Comparison of ENCODE assay signal across 10 cellular contexts in genomic region chr1:8472668-8473067, GRCh38.
DNase-seq lines count a peak whose midpoint lies in the region; ATAC-seq and TF ChIP-seq lines count a peak whose summit lies in the region.
"Had no signal": no experiment of that assay in that cellular context is flagged by ENCODE, and none has a peak within 500 bp of the region (broad histone marks: within the 10 kb centered on the region; RNA-seq: fewer than 3 reads in every experiment).

No MANE protein-coding gene starts in this region.

- H3K4me3 ChIP-seq in osteoblast (ENCODE audit: insufficient read depth, low read length) = no peak overlapping the region
- H3K4me3 ChIP-seq: pancreas had no signal

- no peak for TF ChIP-seq CTCF in GM13976 (IDR thresholded peaks at IDR 0.05; ENCODE audit: borderline replicate concordance, control extremely low read depth, extremely low read depth, insufficient read depth, missing control alignments)
- TF ChIP-seq CTCF in osteoblast (IDR thresholded peaks at IDR 0.05; ENCODE audit: extremely low read depth, low read depth, low read length) = no peak

- H3K4me1 ChIP-seq in osteoblast (ENCODE audit: insufficient read depth, low read length) = peaks cover 13% of the 10 kb centered on the region

- H3K9me3 ChIP-seq in osteoblast (ENCODE audit: low read depth, low read length) = no peaks in the 10 kb centered on the region
- H3K9me3 ChIP-seq: pancreas had no signal

- no peak overlapping the region for H3K4me2 ChIP-seq in osteoblast (ENCODE audit: insufficient read depth, low read length)

- ATAC-seq in HG03135 (IDR thresholded peaks at IDR 0.05; ENCODE audit: unreplicated experiment) (peak; percentile 43), GM19328 (IDR thresholded peaks at IDR 0.05; ENCODE audit: unreplicated experiment) (no peak), HG03095 (IDR thresholded peaks at IDR 0.05; ENCODE audit: unreplicated experiment) (no peak)

- in situ Hi-C loops in GM13976 (cut with MboI; ENCODE audit: low sequenced_read_pairs, unreplicated experiment) = no loop called here

- DNase-seq in GM13976 (ENCODE audit: low spot score) (peak; percentile 54), activated T-cell treated with anti-CD3 and anti-CD28 coated beads for 4 hours (peak; percentile 34), HuH-7 (ENCODE audit: low spot score) (no peak), osteoblast (ENCODE audit: insufficient read length, low spot score, missing footprints) (no peak)
- peak; percentile 69 for DNase-seq in stimulated activated CD4-positive, alpha-beta T cell treated with anti-CD3 and anti-CD28 coated beads, Interleukin-15, amount 100 ng/mL, for 24 hours
- DNase-seq: COR-L47, pancreas had no signal

- no peak overlapping the region for H2AFZ ChIP-seq in osteoblast (ENCODE audit: low read length)

- peaks cover 7% of the 10 kb centered on the region for H4K20me1 ChIP-seq in osteoblast (ENCODE audit: insufficient read depth, low read length)

- H3K36me3 ChIP-seq in osteoblast (ENCODE audit: insufficient read depth, low read length) = no peaks in the 10 kb centered on the region
- H3K36me3 ChIP-seq: pancreas had no signal

- H3K27ac ChIP-seq in osteoblast (ENCODE audit: low read depth, low read length) = no peak overlapping the region
- H3K27ac ChIP-seq: pancreas had no signal

- H3K79me2 ChIP-seq in osteoblast (ENCODE audit: insufficient read depth, low read length) = peaks cover 15% of the 10 kb centered on the region

- H3K27me3 ChIP-seq in osteoblast (ENCODE audit: insufficient read depth, low read length) = no peaks in the 10 kb centered on the region
- H3K27me3 ChIP-seq: pancreas had no signal

Comparison
In these comparisons a context has a peak if more than half of its experiments do, and no peak if none do; other contexts are left out.
1. DNase-seq: peak in GM13976 (single experiment), activated T-cell treated with anti-CD3 and anti-CD28 coated beads for 4 hours (single experiment) and stimulated activated CD4-positive, alpha-beta T cell treated with anti-CD3 and anti-CD28 coated beads, Interleukin-15, amount 100 ng/mL, for 24 hours (single experiment); none in HuH-7 (single experiment) and osteoblast (single experiment).